In genomic region chr19:15246198-15246481, GRCh38 we compare ENCODE assay signal across 1 cellular context.
TF ChIP-seq lines count a peak whose summit lies in the region.

No MANE protein-coding gene starts in this region.

TF ChIP-seq in HepG2, 621 proteins besides CTCF, POLR2A, EP300 and RAD21:
- TF ChIP-seq RBM22 (optimal IDR thresholded peaks at IDR 0.05; ENCODE audit: low read length): peak; percentile 16
- TF ChIP-seq AGO2 (optimal IDR thresholded peaks at IDR 0.05; ENCODE audit: low read depth, low read length): peak; percentile 24
- TF ChIP-seq FOXP1 (IDR thresholded peaks at IDR 0.05): no peak
- TF ChIP-seq FOXP1 (CRISPR knock-in tag; IDR thresholded peaks at IDR 0.05): no peak
